1 cellular context compared by ENCODE assay signal in genomic region chr1:54121482-54122130, GRCh38.
TF ChIP-seq lines count a peak whose summit lies in the region.

No MANE protein-coding gene starts in this region.

TF ChIP-seq in HepG2, 621 proteins besides CTCF, POLR2A, EP300 and RAD21 (continued from another document and continues in another):
- TF ChIP-seq E2F5 (CRISPR knock-in tag; conservative IDR thresholded peaks at IDR 0.05) = no peak
- TF ChIP-seq HDAC2 (CRISPR knock-in tag; IDR thresholded peaks at IDR 0.05) = 0 out of 2 replicates have a peak, but pooled peaks have one; percentile 53
- TF ChIP-seq ZNF432 (CRISPR knock-in tag; IDR thresholded peaks at IDR 0.05; ENCODE audit: borderline replicate concordance) = no peak
- TF ChIP-seq REPIN1 (CRISPR knock-in tag; IDR thresholded peaks at IDR 0.05; ENCODE audit: borderline replicate concordance, low read depth) = peak; percentile 45; the same call in 1 of the 2 replicates
- TF ChIP-seq STAT5B (CRISPR knock-in tag; IDR thresholded peaks at IDR 0.05) = no peak
- no peak for TF ChIP-seq SRF (IDR thresholded peaks at IDR 0.05; ENCODE audit: low read depth, low read length)
- TF ChIP-seq GLMP (CRISPR knock-in tag; IDR thresholded peaks at IDR 0.05; ENCODE audit: borderline replicate concordance) = no peak
- 0 out of 2 replicates have a peak, but pooled peaks have one; percentile 6 for TF ChIP-seq BHLHE40 (IDR thresholded peaks at IDR 0.05; ENCODE audit: low read length)
- no peak for TF ChIP-seq HOXA9 (CRISPR knock-in tag; IDR thresholded peaks at IDR 0.05; ENCODE audit: borderline replicate concordance)
- TF ChIP-seq THAP9 (CRISPR knock-in tag; IDR thresholded peaks at IDR 0.05; ENCODE audit: borderline replicate concordance) = peak; percentile 71; the same call in 1 of the 2 replicates
- TF ChIP-seq ZFP37 (CRISPR knock-in tag; IDR thresholded peaks at IDR 0.05; ENCODE audit: borderline replicate concordance) = no peak
- TF ChIP-seq SOX6 (IDR thresholded peaks at IDR 0.05) = no peak
- TF ChIP-seq SOX6 (CRISPR knock-in tag; IDR thresholded peaks at IDR 0.05) = peak; percentile 65
- TF ChIP-seq MLX (CRISPR knock-in tag; IDR thresholded peaks at IDR 0.05) = no peak
- TF ChIP-seq ZNF549 (CRISPR knock-in tag; IDR thresholded peaks at IDR 0.05) = no peak
- TF ChIP-seq ZNF615 (CRISPR knock-in tag; IDR thresholded peaks at IDR 0.05; ENCODE audit: borderline replicate concordance) = no peak
- TF ChIP-seq ZNF607 (CRISPR knock-in tag; IDR thresholded peaks at IDR 0.05; ENCODE audit: borderline replicate concordance) = 0 out of 2 replicates have a peak, but pooled peaks have one; percentile 12
- TF ChIP-seq TOPORS (CRISPR knock-in tag; IDR thresholded peaks at IDR 0.05) = no peak
- TF ChIP-seq CHD2 (IDR thresholded peaks at IDR 0.05; ENCODE audit: low read depth, low read length) = no peak
- TF ChIP-seq TEAD3 (CRISPR knock-in tag; optimal IDR thresholded peaks at IDR 0.05; ENCODE audit: borderline replicate concordance) = no peak
- no peak for TF ChIP-seq YY1 (IDR thresholded peaks at IDR 0.05; ENCODE audit: insufficient read depth, insufficient replicate concordance, low read depth, low read length)
- 0 out of 2 replicates have a peak, but pooled peaks have one; percentile 22 for TF ChIP-seq ZBTB38 (CRISPR knock-in tag; IDR thresholded peaks at IDR 0.05)
- no peak for TF ChIP-seq ZBTB34 (CRISPR knock-in tag; IDR thresholded peaks at IDR 0.05)
- 0 out of 2 replicates have a peak, but pooled peaks have one; percentile 65 for TF ChIP-seq ZNF891 (CRISPR knock-in tag; IDR thresholded peaks at IDR 0.05)
- 0 out of 2 replicates have a peak, but pooled peaks have one; percentile 45 for TF ChIP-seq ZNF776 (CRISPR knock-in tag; IDR thresholded peaks at IDR 0.05)
- TF ChIP-seq NFE2 (CRISPR knock-in tag; IDR thresholded peaks at IDR 0.05) = no peak
- no peak for TF ChIP-seq MBNL3 (CRISPR knock-in tag; conservative IDR thresholded peaks at IDR 0.05)
- TF ChIP-seq SMAD3 (CRISPR knock-in tag; IDR thresholded peaks at IDR 0.05) = no peak
- TF ChIP-seq AKNA (CRISPR knock-in tag; IDR thresholded peaks at IDR 0.05; ENCODE audit: borderline replicate concordance) = no peak
- TF ChIP-seq KLF16 (CRISPR knock-in tag; IDR thresholded peaks at IDR 0.05) = no peak
- TF ChIP-seq ZFX (CRISPR knock-in tag; IDR thresholded peaks at IDR 0.05; ENCODE audit: low read depth) = peak; percentile 55; the same call in 1 of the 2 replicates
- no peak for TF ChIP-seq STAT6 (CRISPR knock-in tag; IDR thresholded peaks at IDR 0.05; ENCODE audit: borderline replicate concordance)
- TF ChIP-seq ZNF691 (CRISPR knock-in tag; IDR thresholded peaks at IDR 0.05; ENCODE audit: borderline replicate concordance, low read depth) = peak; percentile 71; the same call in 1 of the 2 replicates
- peak; percentile 45; the same call in 1 of the 2 replicates for TF ChIP-seq ZBTB37 (CRISPR knock-in tag; IDR thresholded peaks at IDR 0.05)
- TF ChIP-seq ZMYM4 (CRISPR knock-in tag; IDR thresholded peaks at IDR 0.05) = no peak
- 0 out of 2 replicates have a peak, but pooled peaks have one; percentile 28 for TF ChIP-seq ZNF580 (CRISPR knock-in tag; IDR thresholded peaks at IDR 0.05; ENCODE audit: borderline replicate concordance, low read depth)
- no peak for TF ChIP-seq ZNF280D (CRISPR knock-in tag; IDR thresholded peaks at IDR 0.05)
- no peak for TF ChIP-seq ZSCAN21 (CRISPR knock-in tag; IDR thresholded peaks at IDR 0.05; ENCODE audit: borderline replicate concordance)
- peak; percentile 42; the same call in 1 of the 2 replicates for TF ChIP-seq THAP11 (CRISPR knock-in tag; IDR thresholded peaks at IDR 0.05)
